In genomic region chr6:32195652-32195901, GRCh38 we compare ENCODE assay signal across 8 cellular contexts. TPM values are rescaled to one million over a fixed set of nuclear protein-coding genes. Genes with fewer than 3 reads are reported as not detected.
DNase-seq lines count a peak whose midpoint lies in the region; ATAC-seq, FAIRE-seq and TF ChIP-seq lines count a peak whose summit lies in the region.

No MANE protein-coding gene starts in this region.

- FAIRE-seq in astrocyte (lab: Jason Lieb, UNC) (no peak), urothelium cell line (lab: Jason Lieb, UNC) (no peak)

- no peak for TF ChIP-seq POLR2A in prostate gland (IDR thresholded peaks at IDR 0.05)

- no peak overlapping the region for H2AFZ ChIP-seq in astrocyte (ENCODE audit: low read depth, low read length)

- no peak overlapping the region for H3K27ac Mint-ChIP-seq in astrocyte (ENCODE audit: unreplicated experiment)

- H3K4me1 ChIP-seq in ES-I3 (ENCODE audit: insufficient read depth, low read length) (peaks cover 28% of the 10 kb centered on the region), astrocyte (ENCODE audit: insufficient read depth, low read length) (peaks cover 25% of the 10 kb centered on the region), right atrium auricular region (peaks cover 4 to 51% of the 10 kb centered on the region in 2 donors), prostate gland (replicated peaks) (no peaks in the 10 kb centered on the region)

- TF ChIP-seq CTCF in astrocyte (IDR thresholded peaks at IDR 0.05; ENCODE audit: insufficient read depth, low read depth, low read length) (no peak), right atrium auricular region (IDR thresholded peaks at IDR 0.05) (peak in 1 of 2 donors; percentile 43), prostate gland (IDR thresholded peaks at IDR 0.05) (peak; percentile 44 to 95 (median 70))

- peaks cover 21% of the 10 kb centered on the region for H3K4me1 Mint-ChIP-seq in astrocyte (ENCODE audit: low read depth, unreplicated experiment)

- H3K4me3 Mint-ChIP-seq in astrocyte (ENCODE audit: unreplicated experiment) = peak overlapping the region; percentile 85

- peaks cover 9% of the 10 kb centered on the region for H3K79me2 ChIP-seq in astrocyte (ENCODE audit: insufficient read depth, low read length)

- peak overlapping the region; percentile 81 for H3K4me3 ChIP-seq in astrocyte (ENCODE audit: insufficient read depth, low read depth, low read length)
- peak overlapping the region; percentile 64 to 77 for H3K4me3 ChIP-seq in right atrium auricular region
- H3K4me3 ChIP-seq in prostate gland = peak overlapping the region; percentile 57 to 63

- intact Hi-C loops in prostate gland (cut with DNase I) = loop anchor here (2.0 to 5.0 kb wide), 2 partner anchors 77 to 777 kb away; no protein-coding TSS in a partner anchor

- no peaks in the 10 kb centered on the region for H3K36me3 Mint-ChIP-seq in astrocyte (ENCODE audit: low read depth, unreplicated experiment)

- peak; percentile 74 for ATAC-seq in HG02610 (IDR thresholded peaks at IDR 0.05; ENCODE audit: unreplicated experiment)

- no peaks in the 10 kb centered on the region for H3K27me3 ChIP-seq in astrocyte (ENCODE audit: insufficient read depth, low read length)
- no peaks in the 10 kb centered on the region for H3K27me3 ChIP-seq in right atrium auricular region
- no peaks in the 10 kb centered on the region for H3K27me3 ChIP-seq in prostate gland (replicated peaks; ENCODE audit: insufficient read depth)

- H3K9me3 ChIP-seq in ES-I3 (ENCODE audit: control insufficient read depth, insufficient read depth, low read length) (no peaks in the 10 kb centered on the region), astrocyte (ENCODE audit: insufficient read depth, low read depth, low read length) (no peaks in the 10 kb centered on the region), right atrium auricular region (no peaks in the 10 kb centered on the region), prostate gland (no peaks in the 10 kb centered on the region)

- no peaks in the 10 kb centered on the region for H4K20me1 ChIP-seq in astrocyte (ENCODE audit: insufficient read depth, low read length)

- peak; percentile 95 for DNase-seq in NCI-H1694 treated with DMSO at 0.1 percent for 48 hours (lab: John Stamatoyannopoulos, UW)
- peak; percentile 99 for DNase-seq in T-helper 22 cell (ENCODE audit: low read depth)
- DNase-seq in astrocyte (ENCODE audit: low read depth) = peak; percentile 97
- peak; percentile 100 for DNase-seq in right atrium auricular region (ENCODE audit: low spot score)
- DNase-seq in prostate gland (ENCODE audit: low spot score) = peak; percentile 100
- DNase-seq in urothelium cell line (ENCODE audit: low spot score) = peak; percentile 98

- peak overlapping the region; percentile 100 for H3K27ac ChIP-seq in astrocyte (ENCODE audit: low read depth, low read length)
- peak overlapping the region; percentile 99 to 100 for H3K27ac ChIP-seq in right atrium auricular region
- H3K27ac ChIP-seq in prostate gland = peak overlapping the region; percentile 99

- H3K36me3 ChIP-seq in ES-I3 (ENCODE audit: insufficient read depth, low read length) (no peaks in the 10 kb centered on the region), astrocyte (ENCODE audit: insufficient read depth, low read length) (no peaks in the 10 kb centered on the region), right atrium auricular region (no peaks in the 10 kb centered on the region), prostate gland (no peaks in the 10 kb centered on the region)

- peak overlapping the region; percentile 68; the same call in 1 of the 2 replicates for H3K9ac ChIP-seq in ES-I3 (ENCODE audit: low read depth, low read length)
- peak overlapping the region; percentile 99 for H3K9ac ChIP-seq in astrocyte (ENCODE audit: low read length)

- no peaks in the 10 kb centered on the region for H3K9me3 Mint-ChIP-seq in astrocyte (ENCODE audit: unreplicated experiment)

- 0% methylated on average over 20 of the region's 25 CpGs for WGBS in prostate gland

- H3K4me2 ChIP-seq in astrocyte (ENCODE audit: low read length) = peak overlapping the region; percentile 94

- peaks cover 3% of the 10 kb centered on the region for H3K27me3 Mint-ChIP-seq in astrocyte (ENCODE audit: low read depth, unreplicated experiment)

RNA-seq across cellular contexts. Expression of gene GPSM3, which starts 3.1 kb away (rescaled TPM):
- total RNA-seq in astrocyte (9.6 and 10.2 TPM in 2 replicates), right atrium auricular region (1 to 10 TPM; 3.6 to 9.0 TPM), prostate gland (1 to 10 TPM; 5.1 to 5.9 TPM)

RNA-seq across cellular contexts. Expression of gene PBX2, which starts 5.6 kb away (rescaled TPM):
- total RNA-seq in astrocyte (80.7 and 83.7 TPM in 2 replicates), right atrium auricular region (10 to 100 TPM; 26.0 to 32.5 TPM), prostate gland (100 to 1,000 TPM in 1 of 2 donors, 10 to 100 TPM in 1; 61.5 to 102 TPM)

RNA-seq across cellular contexts. Expression of gene AGER, which starts 11.5 kb away (rescaled TPM):
- total RNA-seq in astrocyte = 7.5 and 9.9 TPM in 2 replicates
- 1 to 10 TPM in 1 of 2 donors, under 1 TPM in 1; 0.94 to 1.4 TPM for total RNA-seq in right atrium auricular region
- 1 to 10 TPM; 3.3 to 3.8 TPM for total RNA-seq in prostate gland

RNA-seq across cellular contexts. Expression of gene RNF5, which starts 17.4 kb away (rescaled TPM):
- 59.0 and 60.0 TPM in 2 replicates for total RNA-seq in astrocyte
- 100 to 1,000 TPM; 104 to 106 TPM for total RNA-seq in right atrium auricular region
- total RNA-seq in prostate gland = 100 to 1,000 TPM in 1 of 2 donors, 10 to 100 TPM in 1; 98.6 to 129 TPM

RNA-seq across cellular contexts. Expression of gene AGPAT1, which starts 19.7 kb away (rescaled TPM):
- total RNA-seq in astrocyte (94.8 and 98.1 TPM in 2 replicates), right atrium auricular region (10 to 100 TPM; 59.6 to 77.1 TPM), prostate gland (100 to 1,000 TPM in 1 of 2 donors, 10 to 100 TPM in 1; 52.6 to 113 TPM)

Comparison
In these comparisons a context has a peak if more than half of its experiments do, and no peak if none do; other contexts are left out.
1. Peak in every context shown above with its lines: DNase-seq, ATAC-seq, H3K4me3 ChIP-seq and H3K27ac ChIP-seq.